16 cellular contexts compared by ENCODE assay signal in genomic region chr3:174016186-174016585, GRCh38.
DNase-seq lines count a peak whose midpoint lies in the region; ATAC-seq, FAIRE-seq and TF ChIP-seq lines count a peak whose summit lies in the region.
"Had no signal": no experiment of that assay in that cellular context is flagged by ENCODE, and none has a peak within 500 bp of the region (broad histone marks: within the 10 kb centered on the region; RNA-seq: fewer than 3 reads in every experiment).

No MANE protein-coding gene starts in this region.

- H2AFZ ChIP-seq in astrocyte (ENCODE audit: low read depth, low read length), result peak overlapping the region; percentile 29

- no peak overlapping the region for H3K4me3 Mint-ChIP-seq in astrocyte (ENCODE audit: unreplicated experiment)
- H3K4me3 Mint-ChIP-seq: neural crest cell had no signal

- no peaks in the 10 kb centered on the region for H3K27me3 Mint-ChIP-seq in astrocyte (ENCODE audit: low read depth, unreplicated experiment)

- no peak overlapping the region for H3K9ac ChIP-seq in astrocyte (ENCODE audit: low read length)

- no peaks in the 10 kb centered on the region for H3K9me3 Mint-ChIP-seq in astrocyte (ENCODE audit: unreplicated experiment)

- peaks cover 11% of the 10 kb centered on the region for H3K4me1 ChIP-seq in astrocyte (ENCODE audit: insufficient read depth, low read length)
- H3K4me1 ChIP-seq: A549, HAP-1, SJSA1 had no signal

- peak overlapping the region; percentile 18 for H3K27ac ChIP-seq in astrocyte (ENCODE audit: low read depth, low read length)
- H3K27ac ChIP-seq: A549, SJSA1, skin epidermis, VCaP had no signal

- no peaks in the 10 kb centered on the region for H3K79me2 ChIP-seq in astrocyte (ENCODE audit: insufficient read depth, low read length)

- H3K9me3 ChIP-seq in astrocyte (ENCODE audit: insufficient read depth, low read depth, low read length), result no peaks in the 10 kb centered on the region
- H3K9me3 ChIP-seq: A549, HAP-1, SJSA1 had no signal

- no peaks in the 10 kb centered on the region for H3K36me3 Mint-ChIP-seq in astrocyte (ENCODE audit: low read depth, unreplicated experiment)

- FAIRE-seq in astrocyte (lab: Jason Lieb, UNC), result peak; percentile 69
- FAIRE-seq: A549 had no signal

- H3K4me1 Mint-ChIP-seq in astrocyte (ENCODE audit: low read depth, unreplicated experiment), result no peaks in the 10 kb centered on the region
- H3K4me1 Mint-ChIP-seq: neural crest cell had no signal

- peak overlapping the region; percentile 13 for H3K4me2 ChIP-seq in astrocyte (ENCODE audit: low read length)
- H3K4me2 ChIP-seq: A549 had no signal

- ATAC-seq in HG02623 (IDR thresholded peaks at IDR 0.05; ENCODE audit: unreplicated experiment), result no peak
- ATAC-seq in HG03095 (IDR thresholded peaks at IDR 0.05; ENCODE audit: unreplicated experiment), result no peak
- no peak for ATAC-seq in HG03135 (IDR thresholded peaks at IDR 0.05; ENCODE audit: unreplicated experiment)
- ATAC-seq: A549 had no signal

- in situ Hi-C loops in ACHN (cut with HindIII; ENCODE audit: low pct_ligation_motif_present, low pct_unique_long_range_greater_than_20kb, low sequenced_read_pairs), result no loop called here

- H3K27me3 ChIP-seq in astrocyte (ENCODE audit: insufficient read depth, low read length), result no peaks in the 10 kb centered on the region
- H3K27me3 ChIP-seq: SJSA1 had no signal

- no peak for TF ChIP-seq CTCF in astrocyte (IDR thresholded peaks at IDR 0.05; ENCODE audit: insufficient read depth, low read depth, low read length)
- TF ChIP-seq CTCF in fibroblast of villous mesenchyme (IDR thresholded peaks at IDR 0.05; ENCODE audit: insufficient read depth, low read depth, low read length), result no peak

- no peak overlapping the region for H3K4me3 ChIP-seq in astrocyte (ENCODE audit: insufficient read depth, low read depth, low read length)
- H3K4me3 ChIP-seq in fibroblast of villous mesenchyme (ENCODE audit: low read depth, low read length), result no peak overlapping the region
- H3K4me3 ChIP-seq: A549, HAP-1, SJSA1, skin epidermis had no signal

- H3K27ac Mint-ChIP-seq in astrocyte (ENCODE audit: unreplicated experiment), result no peak overlapping the region

- H3K36me3 ChIP-seq in astrocyte (ENCODE audit: insufficient read depth, low read length), result no peaks in the 10 kb centered on the region
- H3K36me3 ChIP-seq: HAP-1, SJSA1 had no signal

- no peaks in the 10 kb centered on the region for H4K20me1 ChIP-seq in astrocyte (ENCODE audit: insufficient read depth, low read length)

- peak; percentile 61 for DNase-seq in ACHN
- DNase-seq in HS-5 (ENCODE audit: low read depth), result peak; percentile 74
- peak; percentile 88 for DNase-seq in astrocyte (ENCODE audit: low read depth)
- DNase-seq in fibroblast of villous mesenchyme (ENCODE audit: low read depth), result peak; percentile 14
- no peak for DNase-seq in retina
- DNase-seq: activated naive CD4-positive, alpha-beta T cell treated with Interleukin-2 at 50 U/mL for 16 hours; NK-92 treated with Interleukin-12 subunit alpha and Interleukin-12 subunit beta, amount 100 ng/mL, for 24 hours had no signal
